ENCODE assay signal across 1 cellular context in the genomic region with DNA sequence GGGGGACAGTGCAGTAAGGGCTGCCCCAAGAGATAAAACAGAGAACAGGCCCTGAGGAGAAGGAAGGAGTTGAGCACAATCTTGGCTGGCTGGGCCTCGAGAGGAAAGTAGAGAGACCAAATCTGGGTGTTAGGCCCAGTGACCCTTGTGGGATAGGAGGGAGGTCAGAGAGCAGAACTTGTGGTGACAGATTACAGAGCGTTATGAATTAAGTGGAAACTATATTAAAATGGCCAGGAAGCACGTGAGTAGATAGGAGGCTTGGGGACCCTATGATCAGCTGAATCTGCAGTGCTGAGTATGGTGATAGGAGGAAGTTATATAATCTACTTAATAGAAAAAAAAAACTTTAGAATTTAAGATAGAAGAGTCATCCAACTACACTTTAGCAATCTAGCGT.
TF ChIP-seq lines count a peak whose summit lies in the region.

No MANE protein-coding gene starts in this region.

TF ChIP-seq in H1, 55 proteins besides CTCF, POLR2A, EP300 and RAD21:
- TF ChIP-seq CEBPB (IDR thresholded peaks at IDR 0.05; ENCODE audit: low read depth, low read length) = no peak
- no peak for TF ChIP-seq GTF2F1 (IDR thresholded peaks at IDR 0.05; ENCODE audit: borderline replicate concordance, low read depth, low read length)
- TF ChIP-seq, protein P1, sequence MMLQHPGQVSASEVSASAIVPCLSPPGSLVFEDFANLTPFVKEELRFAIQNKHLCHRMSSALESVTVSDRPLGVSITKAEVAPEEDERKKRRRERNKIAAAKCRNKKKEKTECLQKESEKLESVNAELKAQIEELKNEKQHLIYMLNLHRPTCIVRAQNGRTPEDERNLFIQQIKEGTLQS (IDR thresholded peaks at IDR 0.05; ENCODE audit: insufficient read depth, low read depth, low read length) = no peak
- TF ChIP-seq SIN3A (conservative IDR thresholded peaks at IDR 0.05 in 1 of 2, IDR thresholded peaks at IDR 0.05 in 1 of 2; ENCODE audit: low read depth in 1 of 2, low read length in 2 of 2) = no peak
- no peak for TF ChIP-seq HDAC2 (IDR thresholded peaks at IDR 0.05; ENCODE audit: borderline replicate concordance in 1 of 2, low read depth in 2 of 2, low read length in 2 of 2)
- TF ChIP-seq POLR2AphosphoS5 (IDR thresholded peaks at IDR 0.05; ENCODE audit: low read depth, low read length) = no peak
- no peak for TF ChIP-seq BCL11A (IDR thresholded peaks at IDR 0.05; ENCODE audit: low read depth in 2 of 2, low read length in 2 of 2)
- TF ChIP-seq SP1 (IDR thresholded peaks at IDR 0.05; ENCODE audit: low read depth, low read length) = no peak
- TF ChIP-seq POU5F1 (IDR thresholded peaks at IDR 0.05; ENCODE audit: low read depth, low read length) = no peak
- TF ChIP-seq RBBP5 (IDR thresholded peaks at IDR 0.05; ENCODE audit: borderline replicate concordance, low read depth, low read length) = no peak
